14 cellular contexts compared by ENCODE assay signal in the genomic region with DNA sequence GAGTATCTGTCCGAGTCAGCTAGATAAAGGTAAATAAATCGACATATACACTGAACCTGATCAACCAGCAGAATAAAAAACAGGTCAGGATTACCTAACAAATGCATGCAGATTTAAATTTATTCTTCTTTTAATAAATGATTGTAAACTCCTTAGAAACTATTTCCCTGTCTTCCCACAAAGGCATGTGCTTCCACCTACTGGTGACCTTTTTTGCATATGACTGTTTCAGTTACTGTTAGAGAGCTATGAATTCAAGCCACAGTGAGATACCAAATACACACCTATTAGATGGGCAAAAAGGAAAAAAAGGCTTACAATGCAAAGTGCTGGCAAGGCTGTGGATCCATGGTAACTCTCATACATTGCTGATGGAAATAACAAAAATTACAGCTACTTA.
DNase-seq lines count a peak whose midpoint lies in the region; ATAC-seq and TF ChIP-seq lines count a peak whose summit lies in the region.
"Had no signal": no experiment of that assay in that cellular context is flagged by ENCODE, and none has a peak within 500 bp of the region (broad histone marks: within the 10 kb centered on the region; RNA-seq: fewer than 3 reads in every experiment).

No MANE protein-coding gene starts in this region.

- H2AK5ac ChIP-seq in neuronal stem cell (ENCODE audit: low read depth, low read length) = no peak overlapping the region

- H3K4me1 ChIP-seq in GM23338 (ENCODE audit: insufficient read depth) = no peaks in the 10 kb centered on the region
- no peaks in the 10 kb centered on the region for H3K4me1 ChIP-seq in neuronal stem cell (ENCODE audit: control insufficient read depth in 2 of 2, insufficient read depth in 1 of 2, low read depth in 1 of 2, low read length in 2 of 2)
- no peaks in the 10 kb centered on the region for H3K4me1 ChIP-seq in gastroesophageal sphincter

- TF ChIP-seq EP300 in gastroesophageal sphincter (IDR thresholded peaks at IDR 0.05) = no peak

- no peak overlapping the region for H3K4me3 ChIP-seq in GM23338
- H3K4me3 ChIP-seq in neuronal stem cell (ENCODE audit: low read length in 2 of 2) = no peak overlapping the region
- no peak overlapping the region for H3K4me3 ChIP-seq in gastroesophageal sphincter
- H3K4me3 ChIP-seq: cardiac muscle cell, MG63, thoracic aorta had no signal

- peaks cover 23% of the 10 kb centered on the region for H3K9me3 Mint-ChIP-seq in GM23338

- ATAC-seq in GM23338 (peak; percentile 48; the same call in 2 of the 3 replicates), left colon (peak; percentile 37), GM21723 (IDR thresholded peaks at IDR 0.05; ENCODE audit: unreplicated experiment) (no peak), GM19397 (IDR thresholded peaks at IDR 0.05; ENCODE audit: unreplicated experiment) (no peak), gastroesophageal sphincter (no peak)

- no peak overlapping the region for H2AFZ ChIP-seq in GM23338
- H2AFZ ChIP-seq in neuronal stem cell (ENCODE audit: low read length) = no peak overlapping the region

- intact Hi-C loops in left colon (cut with DNase I, micrococcal nuclease) = no loop called here

- no peak overlapping the region for H3K14ac ChIP-seq in neuronal stem cell (ENCODE audit: low read length)

- H2BK120ac ChIP-seq in neuronal stem cell (ENCODE audit: low read depth, low read length) = no peak overlapping the region

- H3K4me1 Mint-ChIP-seq in GM23338 = peaks cover 8% of the 10 kb centered on the region; the same call in 2 of the 3 replicates
- H3K4me1 Mint-ChIP-seq: CD8-positive, alpha-beta memory T cell had no signal

- H3K9ac ChIP-seq in neuronal stem cell (ENCODE audit: low read depth, low read length, poor library complexity) = no peak overlapping the region

- no peaks in the 10 kb centered on the region for H4K20me1 ChIP-seq in GM23338 (replicated peaks; ENCODE audit: insufficient read depth)

- peak; percentile 60 for TF ChIP-seq CTCF in C4-2B (conservative IDR thresholded peaks at IDR 0.05)
- TF ChIP-seq CTCF in GM23338 (conservative IDR thresholded peaks at IDR 0.05; ENCODE audit: low read depth in 2 of 2) = peak; percentile 64 to 65
- TF ChIP-seq CTCF in gastroesophageal sphincter (IDR thresholded peaks at IDR 0.05) = no peak

- H3K27ac ChIP-seq in C4-2B (no peak overlapping the region), GM23338 (ENCODE audit: low read depth) (no peak overlapping the region), neuronal stem cell (replicated peaks; ENCODE audit: low read length) (no peak overlapping the region), gastroesophageal sphincter (no peak overlapping the region)
- H3K27ac ChIP-seq: cardiac muscle cell, thoracic aorta had no signal

- H3K23ac ChIP-seq in neuronal stem cell (ENCODE audit: low read depth, low read length, poor library complexity) = no peak overlapping the region

- H3K79me1 ChIP-seq in neuronal stem cell (ENCODE audit: low read depth, low read length) = no peaks in the 10 kb centered on the region

- H3K9me3 ChIP-seq in neuronal stem cell (replicated peaks in 1 of 2; ENCODE audit: control insufficient read depth in 2 of 2, insufficient read depth in 1 of 2, low read depth in 1 of 2, low read length in 2 of 2) (no peaks in the 10 kb centered on the region), gastroesophageal sphincter (no peaks in the 10 kb centered on the region)
- H3K9me3 ChIP-seq: MG63, thoracic aorta had no signal

- H2BK12ac ChIP-seq in neuronal stem cell (ENCODE audit: low read length) = no peak overlapping the region

- peak; percentile 27 for DNase-seq in GM23338 (ENCODE audit: low spot score)
- peak; percentile 4 for DNase-seq in SW480 (ENCODE audit: low spot score)
- DNase-seq in left colon = no peak
- DNase-seq in neuronal stem cell (ENCODE audit: low spot score) = no peak
- DNase-seq: activated naive CD4-positive, alpha-beta T cell; CD8-positive, alpha-beta memory T cell; MG63; NCI-H524 treated with DMSO at 0.1 percent for 48 hours had no signal

- H3K36me3 Mint-ChIP-seq in GM23338 (ENCODE audit: low read depth) = peaks cover 24% of the 10 kb centered on the region; the same call in 2 of the 3 replicates
- H3K36me3 Mint-ChIP-seq: CD8-positive, alpha-beta memory T cell had no signal

- H3K4me3 Mint-ChIP-seq in GM23338 = no peak overlapping the region
- H3K4me3 Mint-ChIP-seq: CD8-positive, alpha-beta memory T cell had no signal

- H3K4me2 ChIP-seq in GM23338 (no peak overlapping the region), neuronal stem cell (ENCODE audit: insufficient read depth, low read length, poor library complexity, severe bottlenecking) (no peak overlapping the region)

- H3K4ac ChIP-seq in neuronal stem cell (ENCODE audit: low read length) = no peak overlapping the region

- H3K36me3 ChIP-seq in GM23338 (ENCODE audit: insufficient read depth) (no peaks in the 10 kb centered on the region), neuronal stem cell (replicated peaks in 1 of 2; ENCODE audit: control insufficient read depth in 2 of 2, insufficient read depth in 2 of 2, low read length in 2 of 2) (no peaks in the 10 kb centered on the region), gastroesophageal sphincter (no peaks in the 10 kb centered on the region)
- H3K36me3 ChIP-seq: cardiac muscle cell, MG63, thoracic aorta had no signal

- H2BK5ac ChIP-seq in neuronal stem cell (ENCODE audit: low read length) = no peak overlapping the region

- H3K9me2 ChIP-seq in GM23338 (ENCODE audit: insufficient read depth) = no peaks in the 10 kb centered on the region

- H3F3A ChIP-seq in GM23338 (replicated peaks; ENCODE audit: low read depth) = no peaks in the 10 kb centered on the region

- no peak overlapping the region for H4K8ac ChIP-seq in neuronal stem cell (ENCODE audit: low read depth, low read length)

- H3K79me2 ChIP-seq in GM23338 (replicated peaks; ENCODE audit: insufficient read depth) = no peaks in the 10 kb centered on the region

- no peak overlapping the region for H3K27ac Mint-ChIP-seq in GM23338
- H3K27ac Mint-ChIP-seq: CD8-positive, alpha-beta memory T cell had no signal

- no peak overlapping the region for H3K18ac ChIP-seq in neuronal stem cell (ENCODE audit: low read length)

- H2BK15ac ChIP-seq in neuronal stem cell (ENCODE audit: low read length) = no peak overlapping the region

- WGBS in neuronal stem cell (ENCODE audit: extremely low coverage in 2 of 2, insufficient read length in 2 of 2, insufficient replicate concordance in 1 of 2), 2 donors = no CpG with 5 or more reads among the region's 2 CpGs
- 89 to 97% methylated on average over 2 of the region's 2 CpGs for WGBS in gastroesophageal sphincter (ENCODE audit: low coverage in 1 of 2), 2 donors

- no peak overlapping the region for H4K91ac ChIP-seq in neuronal stem cell (ENCODE audit: low read depth, low read length, poor library complexity)

- H3K27me3 Mint-ChIP-seq in GM23338 (ENCODE audit: insufficient read depth, low read depth, poor library complexity) = peaks cover 1% of the 10 kb centered on the region
- H3K27me3 Mint-ChIP-seq: CD8-positive, alpha-beta memory T cell had no signal

- H3K27me3 ChIP-seq in GM23338 (ENCODE audit: insufficient read depth) = no peaks in the 10 kb centered on the region
- H3K27me3 ChIP-seq in neuronal stem cell (ENCODE audit: control insufficient read depth in 3 of 3, insufficient read depth in 3 of 3, low read depth in 1 of 3, low read length in 3 of 3) = no peaks in the 10 kb centered on the region
- no peaks in the 10 kb centered on the region for H3K27me3 ChIP-seq in gastroesophageal sphincter
- H3K27me3 ChIP-seq: cardiac muscle cell, MG63 had no signal

- no peak for TF ChIP-seq POLR2A in gastroesophageal sphincter (IDR thresholded peaks at IDR 0.05)

TF ChIP-seq in GM23338, 12 proteins besides CTCF, POLR2A, EP300 and RAD21:
- no peak for TF ChIP-seq POLR2AphosphoS5 (IDR thresholded peaks at IDR 0.05; ENCODE audit: low read depth)
- no peak for TF ChIP-seq ETS1 (IDR thresholded peaks at IDR 0.05)
- no peak for TF ChIP-seq ZNF114 (CRISPR knock-in tag; IDR thresholded peaks at IDR 0.05)
- no peak for TF ChIP-seq EZH2phosphoT487 (IDR thresholded peaks at IDR 0.05; ENCODE audit: unreplicated experiment)
- no peak for TF ChIP-seq EZH2 (IDR thresholded peaks at IDR 0.05; ENCODE audit: low read depth, unreplicated experiment)

Comparison
In these comparisons a context has a peak if more than half of its experiments do, and no peak if none do; other contexts are left out.
1. CTCF ChIP-seq: peak in C4-2B (single experiment) and GM23338 (2 of 2); none in gastroesophageal sphincter (0 of 4).
2. ATAC-seq: peak in GM23338 (single experiment) and left colon (single experiment); none in GM21723 (single experiment), GM19397 (single experiment) and gastroesophageal sphincter (single experiment).
3. DNase-seq: peak in GM23338 (single experiment) and SW480 (single experiment); none in left colon (0 of 2) and neuronal stem cell (single experiment).